1 cellular context compared by ENCODE assay signal in the genomic region with DNA sequence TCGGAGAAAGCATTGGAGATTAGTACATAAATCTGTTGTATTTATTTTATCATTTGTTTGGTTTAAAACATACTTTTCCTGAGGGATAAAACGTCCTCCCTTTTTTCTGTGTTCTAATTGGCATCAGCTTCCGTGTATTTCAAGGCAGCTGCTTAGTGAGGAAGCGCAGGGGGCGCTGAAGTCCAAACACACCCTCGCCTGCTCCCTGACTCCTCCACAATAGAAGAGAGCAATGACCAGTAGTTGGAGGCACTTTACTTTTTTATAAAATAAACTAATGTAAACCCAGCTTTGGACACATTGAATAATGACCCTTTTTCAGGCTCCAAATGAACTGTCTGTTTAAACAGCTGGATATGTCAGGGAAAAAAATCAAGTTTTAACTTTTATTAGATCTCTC.
TF ChIP-seq lines count a peak whose summit lies in the region.

No MANE protein-coding gene starts in this region.

TF ChIP-seq in IMR-90, 13 proteins besides CTCF, POLR2A, EP300 and RAD21 (continued from another document):
- TF ChIP-seq, protein P1, sequence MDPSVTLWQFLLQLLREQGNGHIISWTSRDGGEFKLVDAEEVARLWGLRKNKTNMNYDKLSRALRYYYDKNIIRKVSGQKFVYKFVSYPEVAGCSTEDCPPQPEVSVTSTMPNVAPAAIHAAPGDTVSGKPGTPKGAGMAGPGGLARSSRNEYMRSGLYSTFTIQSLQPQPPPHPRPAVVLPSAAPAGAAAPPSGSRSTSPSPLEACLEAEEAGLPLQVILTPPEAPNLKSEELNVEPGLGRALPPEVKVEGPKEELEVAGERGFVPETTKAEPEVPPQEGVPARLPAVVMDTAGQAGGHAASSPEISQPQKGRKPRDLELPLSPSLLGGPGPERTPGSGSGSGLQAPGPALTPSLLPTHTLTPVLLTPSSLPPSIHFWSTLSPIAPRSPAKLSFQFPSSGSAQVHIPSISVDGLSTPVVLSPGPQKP (IDR thresholded peaks at IDR 0.05; ENCODE audit: borderline replicate concordance, low read depth, low read length): no peak
